In genomic region chr14:49585803-49586672, GRCh38 we compare ENCODE assay signal across 8 cellular contexts. TPM values are rescaled to one million over a fixed set of nuclear protein-coding genes. Genes with fewer than 3 reads are reported as not detected.
DNase-seq lines count a peak whose midpoint lies in the region; ATAC-seq and TF ChIP-seq lines count a peak whose summit lies in the region.

Gene RPS29 (minus strand): TSS chr14:49586380. CDS start chr14:49586346, 34 bp downstream.

- peak within 1 kb of the TSS; percentile 94 for H3K4me3 Mint-ChIP-seq in activated naive CD4-positive, alpha-beta T cell treated with anti-CD3 and anti-CD28 coated beads, Interleukin-2, amount 50 U/mL, for 24 hours

- peaks cover 41% of the 10 kb centered on the region for H3K36me3 Mint-ChIP-seq in activated naive CD4-positive, alpha-beta T cell treated with anti-CD3 and anti-CD28 coated beads, Interleukin-2, amount 50 U/mL, for 24 hours

- peak; percentile 45 to 90 for TF ChIP-seq POLR2A in suprapubic skin (IDR thresholded peaks at IDR 0.05)

- H3K36me3 ChIP-seq in GM06990 (ENCODE audit: control insufficient read depth, insufficient read depth, low read length) (peaks cover 9% of the 10 kb centered on the region), suprapubic skin (peaks cover 15% of the 10 kb centered on the region)

- H3K27ac Mint-ChIP-seq in activated naive CD4-positive, alpha-beta T cell treated with anti-CD3 and anti-CD28 coated beads, Interleukin-2, amount 50 U/mL, for 24 hours, result peak within 1 kb of the TSS; percentile 94

- WGBS in suprapubic skin, result 0% methylated on average over 27 of the region's 55 CpGs

- H3K4me1 Mint-ChIP-seq in activated naive CD4-positive, alpha-beta T cell treated with anti-CD3 and anti-CD28 coated beads, Interleukin-2, amount 50 U/mL, for 24 hours, result peaks cover 41% of the 10 kb centered on the region

- peaks cover 24% of the 10 kb centered on the region for H3K4me1 ChIP-seq in suprapubic skin

- H3K4me3 ChIP-seq in GM06990 (replicated peaks; ENCODE audit: low read depth, low read length) (peak within 1 kb of the TSS; percentile 98), suprapubic skin (peak within 1 kb of the TSS; percentile 80)

- no peaks in the 10 kb centered on the region for H3K27me3 Mint-ChIP-seq in activated naive CD4-positive, alpha-beta T cell treated with anti-CD3 and anti-CD28 coated beads, Interleukin-2, amount 50 U/mL, for 24 hours

- DNase-seq in GM06990 (ENCODE audit: extremely low read depth, insufficient read length), result peak; percentile 98
- DNase-seq in NCI-H1092 (lab: John Stamatoyannopoulos, UW), result peak; percentile 99
- peak; percentile 97 for DNase-seq in globus pallidus (ENCODE audit: low spot score)
- DNase-seq in nucleus accumbens (lab: John Stamatoyannopoulos, UW), result peak; percentile 24 to 99 (median 94)
- peak; percentile 99 for DNase-seq in suprapubic skin (ENCODE audit: low spot score in 2 of 2)

- H3K9me3 Mint-ChIP-seq in activated naive CD4-positive, alpha-beta T cell treated with anti-CD3 and anti-CD28 coated beads, Interleukin-2, amount 50 U/mL, for 24 hours, result no peaks in the 10 kb centered on the region

- no peak for TF ChIP-seq EP300 in suprapubic skin (IDR thresholded peaks at IDR 0.05)

- ATAC-seq in HG02588 (IDR thresholded peaks at IDR 0.05; ENCODE audit: unreplicated experiment), result peak; percentile 87
- ATAC-seq in SK-N-SH treated with all-trans-retinoic acid at 6 μM for 48 hours, result peak; percentile 92

- TF ChIP-seq CTCF in GM06990 (IDR thresholded peaks at IDR 0.05; ENCODE audit: insufficient read depth, low read length, poor library complexity, severe bottlenecking) (no peak), suprapubic skin (IDR thresholded peaks at IDR 0.05) (no peak)

- H3K9me3 ChIP-seq in suprapubic skin, result no peaks in the 10 kb centered on the region

- peak within 1 kb of the TSS; percentile 95 for H3K27ac ChIP-seq in suprapubic skin

- no peaks in the 10 kb centered on the region for H3K27me3 ChIP-seq in GM06990 (replicated peaks; ENCODE audit: control insufficient read depth, insufficient read depth, low read length)
- H3K27me3 ChIP-seq in suprapubic skin, result no peaks in the 10 kb centered on the region

TF ChIP-seq in SK-N-SH treated with all-trans-retinoic acid at 6 μM for 48 hours, 23 proteins besides CTCF, POLR2A, EP300 and RAD21:
- TF ChIP-seq ZFP30 (CRISPR knock-in tag; IDR thresholded peaks at IDR 0.05), result peak; percentile 60
- TF ChIP-seq CSRNP3 (CRISPR knock-in tag; IDR thresholded peaks at IDR 0.05), result 0 out of 2 replicates have a peak, but pooled peaks have one; percentile 14
- no peak for TF ChIP-seq ZC3H10 (CRISPR knock-in tag; IDR thresholded peaks at IDR 0.05)
- TF ChIP-seq ISL1 (CRISPR knock-in tag; IDR thresholded peaks at IDR 0.05), result no peak
- TF ChIP-seq PPARA (CRISPR knock-in tag; IDR thresholded peaks at IDR 0.05; ENCODE audit: borderline replicate concordance), result peak; percentile 94
- TF ChIP-seq ZNF565 (CRISPR knock-in tag; conservative IDR thresholded peaks at IDR 0.05; ENCODE audit: low read depth), result peak; percentile 81; the same call in 1 of the 2 replicates
- peak; percentile 51; the same call in 1 of the 2 replicates for TF ChIP-seq SNAI2 (CRISPR knock-in tag; IDR thresholded peaks at IDR 0.05)
- peak; percentile 87; the same call in 1 of the 2 replicates for TF ChIP-seq CREB5 (CRISPR knock-in tag; IDR thresholded peaks at IDR 0.05; ENCODE audit: low read depth)
- peak; percentile 81; the same call in 1 of the 2 replicates for TF ChIP-seq BACH2 (CRISPR knock-in tag; IDR thresholded peaks at IDR 0.05; ENCODE audit: borderline replicate concordance)
- peak; percentile 89; the same call in 1 of the 2 replicates for TF ChIP-seq ZFP3 (CRISPR knock-in tag; IDR thresholded peaks at IDR 0.05)
- TF ChIP-seq TCF4 (CRISPR knock-in tag; IDR thresholded peaks at IDR 0.05; ENCODE audit: borderline replicate concordance), result no peak
- TF ChIP-seq POU6F1 (CRISPR knock-in tag; IDR thresholded peaks at IDR 0.05; ENCODE audit: borderline replicate concordance, low read depth), result peak; percentile 54; the same call in 1 of the 2 replicates

RNA-seq across cellular contexts. Expression of gene RPS29, which starts in this region (rescaled TPM):
- total RNA-seq in suprapubic skin, result over 10,000 TPM in 1 of 4 donors, 1,000 to 10,000 TPM in 3; 5,312 to 11,292 (median 8,564) TPM

Comparison
In these comparisons a context has a peak if more than half of its experiments do, and no peak if none do; other contexts are left out.
1. Peak in every context shown above with its lines: DNase-seq, ATAC-seq, H3K4me3 ChIP-seq and H3K27ac ChIP-seq.